Comparison of ENCODE assay signal across 1 cellular context in the genomic region with DNA sequence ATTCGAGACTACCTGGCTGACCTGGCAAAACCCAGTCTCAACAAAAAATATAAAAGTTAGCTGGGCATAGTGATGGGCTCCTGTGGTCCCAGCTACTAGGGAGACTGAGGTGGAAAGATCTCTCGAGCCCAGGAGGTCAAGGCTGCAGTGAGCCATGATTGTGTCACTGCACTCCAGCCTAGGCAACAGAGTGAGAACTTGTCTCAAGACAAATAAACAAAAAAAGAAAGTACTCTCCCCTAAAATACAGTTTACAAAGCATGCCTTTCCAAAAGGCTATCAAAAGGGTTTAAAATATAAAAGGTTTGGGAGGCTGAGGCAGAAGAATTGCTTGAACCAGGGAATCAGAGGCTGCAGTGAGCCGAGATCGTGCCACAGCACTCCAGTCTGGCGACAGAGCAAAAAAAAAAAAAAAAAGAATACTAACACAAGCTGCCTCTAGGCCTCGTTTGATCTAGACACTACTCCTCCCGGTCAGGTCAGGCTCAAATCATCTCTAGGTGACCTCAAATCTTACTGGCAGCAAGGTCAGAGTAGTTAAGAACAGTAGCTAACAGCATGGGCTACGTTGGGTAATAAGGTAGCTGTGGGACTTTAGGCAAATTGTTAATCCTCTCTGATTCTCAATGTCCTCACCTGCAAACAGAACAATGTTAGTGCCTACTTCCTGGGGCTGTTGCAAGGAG.
TF ChIP-seq lines count a peak whose summit lies in the region.

No MANE protein-coding gene starts in this region.

TF ChIP-seq in IMR-90, 13 proteins besides CTCF, POLR2A, EP300 and RAD21 (continued from another document):
- TF ChIP-seq MAFK (IDR thresholded peaks at IDR 0.05; ENCODE audit: low read depth, low read length) (no peak), BHLHE40 (IDR thresholded peaks at IDR 0.05; ENCODE audit: low read depth, low read length) (no peak), ELK1 (IDR thresholded peaks at IDR 0.05; ENCODE audit: borderline replicate concordance, low read depth, low read length) (no peak), NFE2L2 (IDR thresholded peaks at IDR 0.05; ENCODE audit: low read depth, low read length) (no peak), FOS (IDR thresholded peaks at IDR 0.05; ENCODE audit: low read depth, low read length) (no peak), RCOR1 (IDR thresholded peaks at IDR 0.05; ENCODE audit: insufficient replicate concordance, low read length) (no peak), MXI1 (IDR thresholded peaks at IDR 0.05; ENCODE audit: borderline replicate concordance, low read depth, low read length) (no peak), CEBPB (IDR thresholded peaks at IDR 0.05; ENCODE audit: low read depth, low read length) (no peak)
